1 cellular context compared by ENCODE assay signal in genomic region chr12:61915420-61915819, GRCh38.
TF ChIP-seq lines count a peak whose summit lies in the region.

No MANE protein-coding gene starts in this region.

TF ChIP-seq in H1, 55 proteins besides CTCF, POLR2A, EP300 and RAD21 (continued from another document):
- no peak for TF ChIP-seq ATF3 (IDR thresholded peaks at IDR 0.05; ENCODE audit: insufficient read depth, low read depth, low read length)
- no peak for TF ChIP-seq CREB1 (IDR thresholded peaks at IDR 0.05)
- no peak for TF ChIP-seq KDM1A (IDR thresholded peaks at IDR 0.05; ENCODE audit: borderline replicate concordance, low read length)
- no peak for TF ChIP-seq NANOG (IDR thresholded peaks at IDR 0.05; ENCODE audit: insufficient read depth, low read depth, low read length, poor library complexity, severe bottlenecking)
- no peak for TF ChIP-seq TCF12 (IDR thresholded peaks at IDR 0.05; ENCODE audit: low read depth, low read length)
- no peak for TF ChIP-seq YY1 (IDR thresholded peaks at IDR 0.05; ENCODE audit: low read depth, low read length)
- TF ChIP-seq CHD2 (IDR thresholded peaks at IDR 0.05; ENCODE audit: low read length) = no peak
- TF ChIP-seq MAX (IDR thresholded peaks at IDR 0.05) = no peak
- no peak for TF ChIP-seq ASH2L (IDR thresholded peaks at IDR 0.05; ENCODE audit: low read length)
- TF ChIP-seq RBBP5 (IDR thresholded peaks at IDR 0.05; ENCODE audit: borderline replicate concordance, low read depth, low read length) = no peak
- no peak for TF ChIP-seq SAP30 (IDR thresholded peaks at IDR 0.05; ENCODE audit: insufficient read depth, insufficient replicate concordance, low read length)
